In the genomic region with DNA sequence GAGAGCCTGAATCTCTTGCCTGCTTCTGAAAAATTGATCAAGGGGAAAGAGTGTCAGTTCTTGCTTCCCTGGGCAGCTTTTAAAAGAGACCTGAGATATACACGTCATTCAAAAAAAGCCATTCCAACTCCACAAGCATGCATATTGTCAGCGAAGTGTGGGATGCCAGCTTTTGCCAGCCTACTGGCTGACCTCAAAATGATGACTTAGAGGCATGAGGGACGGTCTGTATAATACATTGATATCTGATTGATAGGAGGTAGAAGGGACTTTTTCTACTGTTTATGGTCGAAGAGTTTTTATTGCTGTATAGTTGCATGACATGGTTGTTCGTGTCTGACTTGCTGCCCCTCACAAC, we compare ENCODE assay signal across 10 cellular contexts.
DNase-seq lines count a peak whose midpoint lies in the region; FAIRE-seq and TF ChIP-seq lines count a peak whose summit lies in the region.
"Had no signal": no experiment of that assay in that cellular context is flagged by ENCODE, and none has a peak within 500 bp of the region (broad histone marks: within the 10 kb centered on the region; RNA-seq: fewer than 3 reads in every experiment).

No MANE protein-coding gene starts in this region.

- TF ChIP-seq CTCF in C4-2B (conservative IDR thresholded peaks at IDR 0.05), result peak; percentile 62; the same call in 1 of the 2 replicates
- TF ChIP-seq CTCF in astrocyte (IDR thresholded peaks at IDR 0.05; ENCODE audit: insufficient read depth, low read depth, low read length), result no peak
- peak; percentile 24 for TF ChIP-seq CTCF in nephron progenitor cell (IDR thresholded peaks at IDR 0.05)
- TF ChIP-seq CTCF in A673 (conservative IDR thresholded peaks at IDR 0.05; ENCODE audit: low read depth, low read length), result no peak

- peaks cover 34% of the 10 kb centered on the region for H3K4me1 ChIP-seq in GM23248 (ENCODE audit: insufficient read depth)
- H3K4me1 ChIP-seq in astrocyte (ENCODE audit: insufficient read depth, low read length), result peaks cover 51% of the 10 kb centered on the region
- no peaks in the 10 kb centered on the region for H3K4me1 ChIP-seq in A673 (ENCODE audit: insufficient read depth, low read length, poor library complexity, severe bottlenecking)

- intact Hi-C loops in A673 (cut with micrococcal nuclease; ENCODE audit: unreplicated experiment), result loop anchor here (1.0 to 10.0 kb wide), 3 partner anchors 46 to 189 kb away; a partner anchor contains a TSS

- in situ Hi-C loops in GM23248 (cut with MboI), result loop anchor here (25.0 kb wide), 1 partner anchor 174 kb away; no protein-coding TSS in a partner anchor

- peaks cover 25% of the 10 kb centered on the region for H3K79me2 ChIP-seq in GM23248 (ENCODE audit: insufficient read depth)
- peaks cover 56% of the 10 kb centered on the region for H3K79me2 ChIP-seq in astrocyte (ENCODE audit: insufficient read depth, low read length)

- POLR2A ChIA-PET in A673 (lab: Charles Lee; ENCODE audit: low non-redundant PET), result no interaction called here

- H3K4me3 Mint-ChIP-seq in astrocyte (ENCODE audit: unreplicated experiment) (no peak overlapping the region), nephron progenitor cell (no peak overlapping the region)

- no peaks in the 10 kb centered on the region for H3K27me3 Mint-ChIP-seq in astrocyte (ENCODE audit: low read depth, unreplicated experiment)
- peaks cover 35% of the 10 kb centered on the region for H3K27me3 Mint-ChIP-seq in nephron progenitor cell (ENCODE audit: low read depth, poor library complexity)

- FAIRE-seq in astrocyte (lab: Jason Lieb, UNC), result no peak
- FAIRE-seq: colon had no signal

- no peaks in the 10 kb centered on the region for H4K20me1 ChIP-seq in GM23248 (ENCODE audit: insufficient read depth)
- no peaks in the 10 kb centered on the region for H4K20me1 ChIP-seq in astrocyte (ENCODE audit: insufficient read depth, low read length)

- BruUV-seq in A673 (replicated peaks; lab: Mats Ljungman, UMichigan), result no TSS peak

- H3K27ac ChIP-seq in C4-2B (no peak overlapping the region), GM23248 (peak overlapping the region; percentile 38), astrocyte (ENCODE audit: low read depth, low read length) (peak overlapping the region; percentile 97), A673 (ENCODE audit: low read depth, low read length, poor library complexity, severe bottlenecking) (no peak overlapping the region)

- peak overlapping the region; percentile 62 for H3K27ac Mint-ChIP-seq in astrocyte (ENCODE audit: unreplicated experiment)
- H3K27ac Mint-ChIP-seq in nephron progenitor cell, result no peak overlapping the region

- H3K4me3 ChIP-seq in GM23248, result no peak overlapping the region
- no peak overlapping the region for H3K4me3 ChIP-seq in astrocyte (ENCODE audit: insufficient read depth, low read depth, low read length)
- no peak overlapping the region for H3K4me3 ChIP-seq in A673 (ENCODE audit: low read depth, low read length, poor library complexity, severe bottlenecking)

- CTCF ChIA-PET in A673 (lab: Charles Lee), result no interaction called here

- peaks cover 29% of the 10 kb centered on the region; the same call in 1 of the 2 replicates for H3K36me3 ChIP-seq in GM23248 (ENCODE audit: low read depth)
- peaks cover 85% of the 10 kb centered on the region for H3K36me3 ChIP-seq in astrocyte (ENCODE audit: insufficient read depth, low read length)
- no peaks in the 10 kb centered on the region for H3K36me3 ChIP-seq in A673 (ENCODE audit: insufficient read depth, low read length, poor library complexity, severe bottlenecking)

- H3K9ac ChIP-seq in GM23248 (no peak overlapping the region), astrocyte (ENCODE audit: low read length) (peak overlapping the region; percentile 76)

- H3F3A ChIP-seq in GM23248 (ENCODE audit: insufficient read depth), result peaks cover 49% of the 10 kb centered on the region

- H3K4me2 ChIP-seq in GM23248 (ENCODE audit: unreplicated experiment) (no peak overlapping the region), astrocyte (ENCODE audit: low read length) (no peak overlapping the region)

- DNase-seq in GM23248 (no peak), astrocyte (ENCODE audit: low read depth) (no peak), nephron progenitor cell (no peak), AG08395 (ENCODE audit: low spot score) (no peak), cerebellar cortex (ENCODE audit: low spot score) (no peak), A673 (ENCODE audit: low spot score) (no peak), NCI-H187 treated with DMSO at 0.1 percent for 48 hours (lab: John Stamatoyannopoulos, UW) (no peak)
- DNase-seq: islet precursor cell had no signal

- H3K4me1 Mint-ChIP-seq in astrocyte (ENCODE audit: low read depth, unreplicated experiment) (peaks cover 43% of the 10 kb centered on the region), nephron progenitor cell (peaks cover 10% of the 10 kb centered on the region)

- H3K36me3 Mint-ChIP-seq in astrocyte (ENCODE audit: low read depth, unreplicated experiment) (peaks cover 70% of the 10 kb centered on the region), nephron progenitor cell (ENCODE audit: low read depth) (no peaks in the 10 kb centered on the region)

- no peaks in the 10 kb centered on the region for H3K9me2 ChIP-seq in GM23248 (ENCODE audit: insufficient read depth)

- H3K27me3 ChIP-seq in GM23248 (replicated peaks; ENCODE audit: insufficient read depth) (no peaks in the 10 kb centered on the region), astrocyte (ENCODE audit: insufficient read depth, low read length) (no peaks in the 10 kb centered on the region), A673 (replicated peaks; ENCODE audit: insufficient read depth, low read depth, low read length, poor library complexity) (no peaks in the 10 kb centered on the region)

- WGBS in GM23248 (ENCODE audit: low coverage in 1 of 2, low lambda C conversion rate in 2 of 2, missing lambda C conversion rate in 2 of 2), 2 experiments, result 81% methylated on average over 5 of the region's 5 CpGs

- H3K9me3 ChIP-seq in GM23248 (ENCODE audit: low read depth) (no peaks in the 10 kb centered on the region), astrocyte (ENCODE audit: insufficient read depth, low read depth, low read length) (no peaks in the 10 kb centered on the region), A673 (ENCODE audit: low read depth, low read length, poor library complexity, severe bottlenecking) (no peaks in the 10 kb centered on the region)

- H3K9me3 Mint-ChIP-seq in astrocyte (ENCODE audit: unreplicated experiment), result no peaks in the 10 kb centered on the region
- no peaks in the 10 kb centered on the region for H3K9me3 Mint-ChIP-seq in nephron progenitor cell

- H2AFZ ChIP-seq in GM23248 (no peak overlapping the region), astrocyte (ENCODE audit: low read depth, low read length) (no peak overlapping the region)

Comparison
In these comparisons a context has a peak if more than half of its experiments do, and no peak if none do; other contexts are left out.
1. H3K27ac ChIP-seq: peak in GM23248 (single experiment) and astrocyte (single experiment); none in C4-2B (single experiment) and A673 (single experiment).
2. CTCF ChIP-seq: peak in C4-2B (single experiment) and nephron progenitor cell (single experiment); none in astrocyte (single experiment) and A673 (single experiment).